ENCODE assay signal across 23 cellular contexts in genomic region chr4:15544196-15544730, GRCh38.
DNase-seq lines count a peak whose midpoint lies in the region; ATAC-seq and TF ChIP-seq lines count a peak whose summit lies in the region.
"Had no signal": no experiment of that assay in that cellular context is flagged by ENCODE, and none has a peak within 500 bp of the region (broad histone marks: within the 10 kb centered on the region; RNA-seq: fewer than 3 reads in every experiment).

No MANE protein-coding gene starts in this region.

- H3K27me3 Mint-ChIP-seq in endodermal cell (ENCODE audit: insufficient read depth) = no peaks in the 10 kb centered on the region
- no peaks in the 10 kb centered on the region for H3K27me3 Mint-ChIP-seq in memory B cell

- no peaks in the 10 kb centered on the region for H3K79me2 ChIP-seq in DND-41 (ENCODE audit: insufficient read depth, low read length)

- CTCF ChIA-PET in RWPE1 (lab: Yijun Ruan, JAX) = interaction anchor here (0.7 kb wide), 1 partner anchor 18 kb away, joined by 3 read pairs; no protein-coding TSS in a partner anchor

- H3K36me3 Mint-ChIP-seq in endodermal cell (ENCODE audit: low read depth) (peaks cover 17% of the 10 kb centered on the region), memory B cell (peaks cover 19% of the 10 kb centered on the region)

- no peaks in the 10 kb centered on the region for H3K9me3 Mint-ChIP-seq in endodermal cell
- no peaks in the 10 kb centered on the region for H3K9me3 Mint-ChIP-seq in memory B cell

- H4K20me1 ChIP-seq in DND-41 (ENCODE audit: insufficient read depth, low read length) = no peaks in the 10 kb centered on the region

- no peak overlapping the region for H3K4me3 ChIP-seq in DND-41 (ENCODE audit: low read depth in 1 of 2, low read length in 2 of 2)
- H3K4me3 ChIP-seq in Jurkat, Clone E6-1 (ENCODE audit: low read length) = no peak overlapping the region
- no peak overlapping the region for H3K4me3 ChIP-seq in endodermal cell (ENCODE audit: low read length)
- H3K4me3 ChIP-seq: HAP-1, Peyer's patch, SJCRH30 had no signal

- H3K9ac ChIP-seq in DND-41 (ENCODE audit: low read depth, low read length) = no peak overlapping the region
- H3K9ac ChIP-seq in endodermal cell (ENCODE audit: extremely low read depth, low read length, poor library complexity, severe bottlenecking) = no peak overlapping the region
- H3K9ac ChIP-seq: KMS-11 had no signal

- H3K27ac Mint-ChIP-seq in endodermal cell (no peak overlapping the region), memory B cell (peak overlapping the region; percentile 29)

- DNase-seq in DND-41 = peak; percentile 39
- DNase-seq in Jurkat, Clone E6-1 (ENCODE audit: low read depth, low spot score) = peak; percentile 9
- DNase-seq in endodermal cell = no peak
- no peak for DNase-seq in memory B cell (ENCODE audit: low spot score in 2 of 2)
- no peak for DNase-seq in glomerular visceral epithelial cell (ENCODE audit: extremely low spot score)
- DNase-seq in NAMALWA (ENCODE audit: low spot score) = no peak
- no peak for DNase-seq in RWPE1 (ENCODE audit: low spot score)
- DNase-seq in GOT3 (lab: John Stamatoyannopoulos, UW) = no peak
- DNase-seq: 8988T, C1 segment of cervical spinal cord, EL, GF-D8, NCI-H1105 treated with DMSO at 0.1 percent for 48 hours, NCI-H1694, NCI-H2081, NCI-H2171, NCI-H345, NCI-H524, NCI-H82, Peyer's patch, SJCRH30 had no signal

- no peak overlapping the region for H3K4me2 ChIP-seq in DND-41 (ENCODE audit: insufficient read depth, low read length)
- H3K4me2 ChIP-seq: KMS-11 had no signal

- H3K36me3 ChIP-seq in DND-41 (ENCODE audit: insufficient read depth, low read length) (no peaks in the 10 kb centered on the region), endodermal cell (ENCODE audit: control insufficient read depth, insufficient read depth, low read length) (no peaks in the 10 kb centered on the region)
- H3K36me3 ChIP-seq: HAP-1, Peyer's patch, SJCRH30 had no signal

- H3K4me1 ChIP-seq in DND-41 (ENCODE audit: insufficient read depth, low read length) (peaks cover 21% of the 10 kb centered on the region), endodermal cell (ENCODE audit: control insufficient read depth, insufficient read depth, low read length) (peaks cover 2% of the 10 kb centered on the region)
- H3K4me1 ChIP-seq: HAP-1, Peyer's patch, SJCRH30 had no signal

- TF ChIP-seq CTCF in DND-41 (IDR thresholded peaks at IDR 0.05; ENCODE audit: borderline replicate concordance, extremely low read depth, low read length, poor library complexity, severe bottlenecking) (no peak), endodermal cell (conservative IDR thresholded peaks at IDR 0.05) (no peak), RWPE1 (conservative IDR thresholded peaks at IDR 0.05; ENCODE audit: low read depth) (no peak)

- H3K27me3 ChIP-seq in DND-41 (ENCODE audit: insufficient read depth, low read length, poor library complexity) (no peaks in the 10 kb centered on the region), endodermal cell (ENCODE audit: control insufficient read depth, insufficient read depth, low read length, poor library complexity, severe bottlenecking) (no peaks in the 10 kb centered on the region)
- H3K27me3 ChIP-seq: Peyer's patch, SJCRH30 had no signal

- no peaks in the 10 kb centered on the region for H3K9me3 ChIP-seq in DND-41 (ENCODE audit: insufficient read depth, low read length, severe bottlenecking)
- H3K9me3 ChIP-seq in endodermal cell (ENCODE audit: control insufficient read depth, low read length) = no peaks in the 10 kb centered on the region
- H3K9me3 ChIP-seq: HAP-1, Peyer's patch, SJCRH30 had no signal

- ATAC-seq in DND-41 (ENCODE audit: insufficient read depth, low read depth) (peak; percentile 38), memory B cell (ENCODE audit: low read depth) (no peak)

- POLR2A ChIA-PET in RWPE1 (lab: Yijun Ruan, JAX; ENCODE audit: low non-redundant PET) = no interaction called here

- H3K27ac ChIP-seq in DND-41 (ENCODE audit: low read length) (no peak overlapping the region), endodermal cell (ENCODE audit: low read depth, low read length) (peak overlapping the region; percentile 16), RWPE1 (no peak overlapping the region)
- H3K27ac ChIP-seq: KMS-11, Peyer's patch, SJCRH30 had no signal

- H3K4me3 Mint-ChIP-seq in endodermal cell (no peak overlapping the region), memory B cell (no peak overlapping the region)

- H2AFZ ChIP-seq in DND-41 (ENCODE audit: low read depth, low read length) = no peak overlapping the region

- H3K4me1 Mint-ChIP-seq in endodermal cell (peaks cover 9% of the 10 kb centered on the region), memory B cell (peaks cover 2% of the 10 kb centered on the region)

- 65 to 72% methylated on average over 3 of the region's 3 CpGs for WGBS in endodermal cell (ENCODE audit: insufficient coverage in 1 of 2, insufficient read length in 1 of 2), 2 experiments

Comparison
In these comparisons a context has a peak if more than half of its experiments do, and no peak if none do; other contexts are left out.
1. DNase-seq: peak in DND-41 (single experiment) and Jurkat, Clone E6-1 (single experiment); none in endodermal cell (single experiment), memory B cell (0 of 2), glomerular visceral epithelial cell (single experiment), NAMALWA (single experiment), RWPE1 (single experiment) and GOT3 (single experiment).